ENCODE assay signal across 8 cellular contexts in the genomic region with DNA sequence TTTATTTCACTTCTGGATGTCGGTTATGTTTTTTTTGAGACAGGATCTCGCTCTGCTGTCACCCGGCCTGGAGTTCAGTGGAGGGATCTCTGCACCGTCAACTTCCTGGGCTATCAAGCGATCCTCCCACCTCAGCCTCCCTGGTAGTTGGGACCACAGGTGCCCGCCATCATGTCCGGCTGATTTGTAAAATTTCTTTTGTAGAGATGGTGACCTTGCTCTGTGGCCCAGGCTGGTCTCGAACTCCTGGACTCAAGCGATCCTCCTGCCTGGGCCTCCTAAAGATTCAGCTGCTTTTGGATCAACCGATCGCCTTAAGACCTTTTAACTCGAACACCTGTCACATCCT. TPM values are rescaled to one million over a fixed set of nuclear protein-coding genes. Genes with fewer than 3 reads are reported as not detected.
A peak's percentile ranks its signal among the peaks of the same experiment; 100 is the strongest.
DNase-seq lines count a peak whose midpoint lies in the region; ATAC-seq and TF ChIP-seq lines count a peak whose summit lies in the region.

No MANE protein-coding gene starts in this region.

- TF ChIP-seq POLR2A in Peyer's patch (IDR thresholded peaks at IDR 0.05) = no peak

- peak overlapping the region; percentile 99 for H3K27ac Mint-ChIP-seq in activated CD8-positive, alpha-beta memory T cell treated with anti-CD3 and anti-CD28 coated beads, Interleukin-2, amount 10 ng/mL, durations not matched to agents 7 days and 5 days

- peaks cover 23% of the 10 kb centered on the region for H3K4me1 Mint-ChIP-seq in activated CD8-positive, alpha-beta memory T cell treated with anti-CD3 and anti-CD28 coated beads, Interleukin-2, amount 10 ng/mL, durations not matched to agents 7 days and 5 days

- H3K36me3 ChIP-seq in Peyer's patch (no peaks in the 10 kb centered on the region), esophagus (ENCODE audit: control insufficient read depth in 2 of 2, insufficient read depth in 2 of 2, low read length in 1 of 2) (no peaks in the 10 kb centered on the region), parathyroid adenoma (ENCODE audit: control insufficient read depth, insufficient read depth, low read length) (no peaks in the 10 kb centered on the region)

- no peak overlapping the region for H3K9ac ChIP-seq in parathyroid adenoma

- peaks cover 4% of the 10 kb centered on the region for H3K9me3 Mint-ChIP-seq in activated CD8-positive, alpha-beta memory T cell treated with anti-CD3 and anti-CD28 coated beads, Interleukin-2, amount 10 ng/mL, durations not matched to agents 7 days and 5 days (ENCODE audit: low read depth)

- peak overlapping the region; percentile 86 for H2AFZ ChIP-seq in parathyroid adenoma

- CTCF ChIA-PET in activated CD8-positive, alpha-beta memory T cell treated with anti-CD3 and anti-CD28 coated beads, Interleukin-2, amount 10 ng/mL, durations not matched to agents 7 days and 5 days (lab: Charles Lee) = interaction anchor here (1.0 to 2.6 kb wide), 2 partner anchors 112 to 246 kb away, joined by 3 to 7 read pairs; a partner anchor contains a TSS

- H3K4me2 ChIP-seq in parathyroid adenoma (ENCODE audit: low read length) = peak overlapping the region; percentile 80

- peaks cover 28% of the 10 kb centered on the region for H3K36me3 Mint-ChIP-seq in activated CD8-positive, alpha-beta memory T cell treated with anti-CD3 and anti-CD28 coated beads, Interleukin-2, amount 10 ng/mL, durations not matched to agents 7 days and 5 days

- H3K9me3 ChIP-seq in Peyer's patch = peaks cover 0 to 4% (median 0%) of the 10 kb centered on the region in 4 donors
- no peaks in the 10 kb centered on the region for H3K9me3 ChIP-seq in esophagus (ENCODE audit: control insufficient read depth in 2 of 2, insufficient read depth in 1 of 2, low read depth in 1 of 2, low read length in 1 of 2)
- no peaks in the 10 kb centered on the region for H3K9me3 ChIP-seq in parathyroid adenoma (ENCODE audit: control insufficient read depth, low read length)

- ATAC-seq in activated CD8-positive, alpha-beta memory T cell treated with anti-CD3 and anti-CD28 coated beads, Interleukin-2, amount 10 ng/mL, durations not matched to agents 7 days and 5 days = peak; percentile 8

- TF ChIP-seq CTCF in Peyer's patch (IDR thresholded peaks at IDR 0.05) (no peak), parathyroid adenoma (IDR thresholded peaks at IDR 0.05) (no peak)

- peaks cover 24% of the 10 kb centered on the region for H3K79me2 ChIP-seq in parathyroid adenoma

- H3K4me1 ChIP-seq in Peyer's patch (peaks cover 0 to 14% (median 8%) of the 10 kb centered on the region in 4 donors), esophagus (ENCODE audit: control insufficient read depth in 2 of 2, insufficient read depth in 2 of 2, low read length in 1 of 2) (peaks cover 0 to 4% of the 10 kb centered on the region in 2 donors), parathyroid adenoma (no peaks in the 10 kb centered on the region)

- peak overlapping the region; percentile 90 to 96 (median 92) for H3K27ac ChIP-seq in Peyer's patch
- H3K27ac ChIP-seq in esophagus (ENCODE audit: low read depth in 2 of 2, low read length in 1 of 2) = peak overlapping the region; percentile 95 to 99
- peak overlapping the region; percentile 83 for H3K27ac ChIP-seq in parathyroid adenoma

- H3K4me3 Mint-ChIP-seq in activated CD8-positive, alpha-beta memory T cell treated with anti-CD3 and anti-CD28 coated beads, Interleukin-2, amount 10 ng/mL, durations not matched to agents 7 days and 5 days = peak overlapping the region; percentile 98

- H3K4me3 ChIP-seq in Peyer's patch (peak overlapping the region; percentile 67 to 83 (median 78)), esophagus (ENCODE audit: low read depth in 1 of 2, low read length in 2 of 2) (peak overlapping the region; percentile 65 to 99), parathyroid adenoma (ENCODE audit: low read depth, low read length) (peak overlapping the region; percentile 85)

- peak; percentile 59 for DNase-seq in activated CD8-positive, alpha-beta memory T cell treated with anti-CD3 and anti-CD28 coated beads, Interleukin-2, amount 10 ng/mL, durations not matched to agents 7 days and 5 days
- DNase-seq in activated CD8-positive, alpha-beta memory T cell treated with anti-CD3 and anti-CD28 coated beads, Interleukin-2, amount 50 U/mL, for 4 hours = no peak
- DNase-seq in Peyer's patch = peak in 2 of 3 donors; percentile 19 to 51
- DNase-seq in DMS 273 (lab: John Stamatoyannopoulos, UW; ENCODE audit: unreplicated experiment) = no peak
- DNase-seq in NCI-H524 (lab: John Stamatoyannopoulos, UW) = no peak
- DNase-seq in glomerular visceral epithelial cell (ENCODE audit: extremely low spot score) = no peak

- H3K27me3 ChIP-seq in Peyer's patch = no peaks in the 10 kb centered on the region
- H3K27me3 ChIP-seq in esophagus (ENCODE audit: control insufficient read depth in 1 of 2, insufficient read depth in 2 of 2, low read length in 2 of 2) = no peaks in the 10 kb centered on the region
- H3K27me3 ChIP-seq in parathyroid adenoma (ENCODE audit: control insufficient read depth, insufficient read depth, low read length) = no peaks in the 10 kb centered on the region

- WGBS in esophagus, 2 donors = 8 to 11% methylated on average over 12 of the region's 12 CpGs

- H3K27me3 Mint-ChIP-seq in activated CD8-positive, alpha-beta memory T cell treated with anti-CD3 and anti-CD28 coated beads, Interleukin-2, amount 10 ng/mL, durations not matched to agents 7 days and 5 days = no peaks in the 10 kb centered on the region

RNA-seq across cellular contexts. Expression of a gene that starts 0.6 kb away (rescaled TPM):
- total RNA-seq in activated CD8-positive, alpha-beta memory T cell treated with anti-CD3 and anti-CD28 coated beads, Interleukin-2, amount 10 ng/mL, durations not matched to agents 7 days and 5 days = 10 to 100 TPM; 21.7 to 25.6 TPM
- total RNA-seq in Peyer's patch = 10 to 100 TPM; 24.2 to 47.9 (median 28.1) TPM
- polyA plus RNA-seq in esophagus = 10 to 100 TPM; 18.5 to 21.3 TPM

Comparison
In these comparisons a context has a peak if more than half of its experiments do, and no peak if none do; other contexts are left out.
1. DNase-seq: peak in activated CD8-positive, alpha-beta memory T cell treated with anti-CD3 and anti-CD28 coated beads, Interleukin-2, amount 10 ng/mL, durations not matched to agents 7 days and 5 days (single experiment) and Peyer's patch (2 of 3); none in activated CD8-positive, alpha-beta memory T cell treated with anti-CD3 and anti-CD28 coated beads, Interleukin-2, amount 50 U/mL, for 4 hours (single experiment), DMS 273 (single experiment), NCI-H524 (0 of 2) and glomerular visceral epithelial cell (single experiment).
2. Peak in every context shown above with its lines, with median percentiles within 50 percentile points of each other: H3K27ac ChIP-seq and H3K4me3 ChIP-seq.